13 cellular contexts compared by ENCODE assay signal in the genomic region with DNA sequence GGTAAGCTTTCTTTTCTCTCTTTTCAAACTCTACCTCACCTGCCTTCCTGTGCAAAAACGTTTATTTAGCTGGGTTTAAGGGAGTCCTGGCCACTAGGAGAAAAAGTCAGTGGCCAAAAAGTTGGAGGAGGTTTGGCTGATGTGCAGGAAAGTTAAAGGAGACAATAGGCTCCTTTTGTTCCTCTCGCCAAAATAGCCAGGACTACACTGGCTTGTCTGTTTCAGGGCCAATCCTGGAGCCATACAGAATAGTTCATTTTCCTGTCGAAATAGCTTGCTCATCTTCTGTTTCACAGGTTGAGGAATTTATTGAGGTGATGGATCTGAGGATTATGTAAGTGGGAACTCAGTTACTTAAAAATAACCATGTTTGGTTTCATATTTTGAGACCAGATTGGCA. TPM values are rescaled to one million over a fixed set of nuclear protein-coding genes. Genes with fewer than 3 reads are reported as not detected.
DNase-seq lines count a peak whose midpoint lies in the region; ATAC-seq and TF ChIP-seq lines count a peak whose summit lies in the region.
"Had no signal": no experiment of that assay in that cellular context is flagged by ENCODE, and none has a peak within 500 bp of the region (broad histone marks: within the 10 kb centered on the region; RNA-seq: fewer than 3 reads in every experiment).

No MANE protein-coding gene starts in this region.

- ATAC-seq in Right ventricle myocardium superior (ENCODE audit: poor library complexity), result no peak
- no peak for ATAC-seq in aorta (ENCODE audit: low FRiP score)
- no peak for ATAC-seq in activated naive CD4-positive, alpha-beta T cell treated with anti-CD3 and anti-CD28 coated beads, Interleukin-2, amount 50 U/mL, for 72 hours
- ATAC-seq: gastrocnemius medialis, HCT116 had no signal

- no peak for DNase-seq in cardiac muscle cell (ENCODE audit: low read depth in 1 of 2, low spot score in 1 of 2)
- DNase-seq in Right ventricle myocardium superior, result no peak
- no peak for DNase-seq in hepatocyte (ENCODE audit: low spot score)
- no peak for DNase-seq in ovary
- no peak for DNase-seq in aorta
- DNase-seq in NCI-H1092 (lab: John Stamatoyannopoulos, UW), result no peak
- no peak for DNase-seq in NK-92 (lab: John Stamatoyannopoulos, UW; ENCODE audit: unreplicated experiment)
- DNase-seq in activated naive CD4-positive, alpha-beta T cell treated with anti-CD3 and anti-CD28 coated beads, Interleukin-2, amount 50 U/mL, for 72 hours (ENCODE audit: low spot score in 2 of 2), result no peak
- DNase-seq: activated CD8-positive, alpha-beta memory T cell treated with anti-CD3 and anti-CD28 coated beads, Interleukin-2, amount 50 U/mL, for 4 hours; gastrocnemius medialis; NCI-H1105 had no signal

- no peak overlapping the region for H3K27ac Mint-ChIP-seq in activated naive CD4-positive, alpha-beta T cell treated with anti-CD3 and anti-CD28 coated beads, Interleukin-2, amount 50 U/mL, for 72 hours

- H3K27ac ChIP-seq in cardiac muscle cell, result peak overlapping the region; percentile 77
- H3K27ac ChIP-seq in hepatocyte, result peak overlapping the region; percentile 93
- H3K27ac ChIP-seq in ovary, result no peak overlapping the region
- peak overlapping the region; percentile 43 to 64 for H3K27ac ChIP-seq in aorta (ENCODE audit: low read depth in 1 of 2, low read length in 2 of 2)
- H3K27ac ChIP-seq: gastrocnemius medialis had no signal

- H4K20me1 ChIP-seq in hepatocyte (ENCODE audit: insufficient read depth, poor library complexity, severe bottlenecking), result no peaks in the 10 kb centered on the region

- peak overlapping the region; percentile 72 for H3K4me2 ChIP-seq in hepatocyte

- H3K9me3 ChIP-seq in cardiac muscle cell (ENCODE audit: low read depth) (peaks cover 3% of the 10 kb centered on the region), hepatocyte (ENCODE audit: low read depth) (no peaks in the 10 kb centered on the region), ovary (no peaks in the 10 kb centered on the region), aorta (ENCODE audit: control insufficient read depth, low read length) (no peaks in the 10 kb centered on the region)
- H3K9me3 ChIP-seq: gastrocnemius medialis had no signal

- H3K9me3 Mint-ChIP-seq in activated naive CD4-positive, alpha-beta T cell treated with anti-CD3 and anti-CD28 coated beads, Interleukin-2, amount 50 U/mL, for 72 hours, result no peaks in the 10 kb centered on the region

- H2AFZ ChIP-seq in hepatocyte, result peak overlapping the region; percentile 23

- no peak for TF ChIP-seq EP300 in ovary (IDR thresholded peaks at IDR 0.05)

- no peaks in the 10 kb centered on the region for H3K27me3 ChIP-seq in cardiac muscle cell
- no peaks in the 10 kb centered on the region for H3K27me3 ChIP-seq in hepatocyte
- no peaks in the 10 kb centered on the region for H3K27me3 ChIP-seq in ovary
- no peaks in the 10 kb centered on the region for H3K27me3 ChIP-seq in aorta (ENCODE audit: control insufficient read depth in 1 of 2, insufficient read depth in 2 of 2, low read length in 1 of 2)
- H3K27me3 ChIP-seq: gastrocnemius medialis had no signal

- H3K36me3 Mint-ChIP-seq in activated naive CD4-positive, alpha-beta T cell treated with anti-CD3 and anti-CD28 coated beads, Interleukin-2, amount 50 U/mL, for 72 hours, result no peaks in the 10 kb centered on the region

- H3K79me2 ChIP-seq in hepatocyte, result peaks cover 43% of the 10 kb centered on the region

- intact Hi-C loops in Right ventricle myocardium superior (cut with DNase I), result no loop called here
- intact Hi-C loops in ovary (cut with DNase I), result no loop called here
- intact Hi-C loops in aorta (cut with DNase I), result no loop called here

- TF ChIP-seq POLR2A in ovary (IDR thresholded peaks at IDR 0.05), result no peak

- H3K36me3 ChIP-seq in cardiac muscle cell (no peaks in the 10 kb centered on the region), hepatocyte (replicated peaks; ENCODE audit: insufficient read depth, low read depth) (no peaks in the 10 kb centered on the region), ovary (no peaks in the 10 kb centered on the region), aorta (ENCODE audit: control insufficient read depth in 1 of 2, insufficient read depth in 2 of 2, low read length in 1 of 2) (no peaks in the 10 kb centered on the region)
- H3K36me3 ChIP-seq: gastrocnemius medialis had no signal

- no peaks in the 10 kb centered on the region for H3K9me2 ChIP-seq in hepatocyte (replicated peaks; ENCODE audit: insufficient read depth)

- H3K4me3 ChIP-seq in cardiac muscle cell, result peak overlapping the region; percentile 57
- peak overlapping the region; percentile 37 for H3K4me3 ChIP-seq in hepatocyte
- peak overlapping the region; percentile 21 for H3K4me3 ChIP-seq in ovary
- H3K4me3 ChIP-seq in aorta (ENCODE audit: low read length in 2 of 2), result peak overlapping the region; percentile 52 to 95
- H3K4me3 ChIP-seq: gastrocnemius medialis had no signal

- WGBS in hepatocyte (ENCODE audit: low lambda C conversion rate, missing lambda C conversion rate), result 11% methylated on average over 3 of the region's 3 CpGs
- WGBS in ovary, 3 donors, result 8 to 17% (median 16%) methylated on average over 3 of the region's 3 CpGs
- 3 to 9% methylated on average over 3 of the region's 3 CpGs for WGBS in aorta, 2 donors

- H3K4me1 ChIP-seq in cardiac muscle cell (ENCODE audit: low read depth), result no peaks in the 10 kb centered on the region
- H3K4me1 ChIP-seq in hepatocyte (ENCODE audit: insufficient read depth), result no peaks in the 10 kb centered on the region
- H3K4me1 ChIP-seq in ovary (ENCODE audit: insufficient read depth), result no peaks in the 10 kb centered on the region
- no peaks in the 10 kb centered on the region for H3K4me1 ChIP-seq in aorta (ENCODE audit: control insufficient read depth in 1 of 2, insufficient read depth in 2 of 2, low read length in 2 of 2)
- H3K4me1 ChIP-seq: gastrocnemius medialis had no signal

- TF ChIP-seq CTCF in cardiac muscle cell (IDR thresholded peaks at IDR 0.05; ENCODE audit: low read depth, low read length), result no peak
- TF ChIP-seq CTCF in hepatocyte (IDR thresholded peaks at IDR 0.05; ENCODE audit: poor library complexity), result no peak
- no peak for TF ChIP-seq CTCF in ovary (IDR thresholded peaks at IDR 0.05)

RNA-seq across cellular contexts. Expression of gene HEPH, which starts 0.4 kb away (rescaled TPM):
- 99.9 and 137 TPM in 2 replicates for total RNA-seq in cardiac muscle cell
- 52.3 and 109 TPM in 2 replicates for polyA plus RNA-seq in cardiac muscle cell
- total RNA-seq in Right ventricle myocardium superior, result 8.8 TPM
- 159 and 161 TPM in 2 replicates for total RNA-seq in hepatocyte
- polyA plus RNA-seq in hepatocyte, result 53.0 and 64.6 TPM in 2 replicates
- 10 to 100 TPM; 17.1 to 37.4 (median 21.0) TPM for total RNA-seq in ovary
- 10 to 100 TPM; 19.0 to 56.9 TPM for polyA plus RNA-seq in ovary
- 10 to 100 TPM; 58.2 to 67.8 TPM for total RNA-seq in aorta
- 10 to 100 TPM; 21.0 to 46.9 TPM for polyA plus RNA-seq in aorta
- total RNA-seq in activated naive CD4-positive, alpha-beta T cell treated with anti-CD3 and anti-CD28 coated beads, Interleukin-2, amount 50 U/mL, for 72 hours, result under 1 TPM in 1 of 2 donors, not detected in 1; 0.18 TPM
- total RNA-seq: G401 had no signal

Comparison
In these comparisons a context has a peak if more than half of its experiments do, and no peak if none do; other contexts are left out.
1. H3K27ac ChIP-seq: peak in cardiac muscle cell (single experiment), hepatocyte (single experiment) and aorta (2 of 2); none in ovary (0 of 2).
2. H3K4me3 ChIP-seq: peak in every context shown above with its lines; median percentile 74 in aorta; 57 in cardiac muscle cell; 37 in hepatocyte; 21 in ovary.